ENCODE assay signal across 8 cellular contexts in genomic region chr19:29277107-29277506, GRCh38.
DNase-seq lines count a peak whose midpoint lies in the region; ATAC-seq and TF ChIP-seq lines count a peak whose summit lies in the region.

No MANE protein-coding gene starts in this region.

- H3K27me3 ChIP-seq in BLaER1 treated with 17β-estradiol and CSF1 and Interleukin-3, amounts not matched to agents 10 nM and 100 nM, result no peaks in the 10 kb centered on the region
- H3K27me3 ChIP-seq in psoas muscle (ENCODE audit: insufficient read depth in 3 of 3, low read length in 2 of 3), result peaks cover 0 to 5% (median 2%) of the 10 kb centered on the region in 3 donors

- no peaks in the 10 kb centered on the region for H3K9me3 ChIP-seq in BLaER1 treated with 17β-estradiol and CSF1 and Interleukin-3, amounts not matched to agents 10 nM and 100 nM (replicated peaks in 1 of 11)
- no peaks in the 10 kb centered on the region for H3K9me3 ChIP-seq in psoas muscle

- WGBS in psoas muscle, 3 donors, result 30 to 47% (median 43%) methylated on average over 7 of the region's 7 CpGs

- no peaks in the 10 kb centered on the region for H3K36me3 Mint-ChIP-seq in activated B cell treated with CpG ODN at 0.5 μM for 24 hours (ENCODE audit: low read depth)
- H3K36me3 Mint-ChIP-seq in stimulated activated memory B cell treated with anti-CD40 and anti-IgM and Interleukin-4, amounts not matched to agents 10 μg/mL and 1 μg/mL and 100 μg/mL, for 72 hours, result no peaks in the 10 kb centered on the region

- peak overlapping the region in 6 of 11 experiments; percentile 18 to 53 (median 28); a peak in 8 of 22 replicates for H3K27ac ChIP-seq in BLaER1 treated with 17β-estradiol and CSF1 and Interleukin-3, amounts not matched to agents 10 nM and 100 nM
- H3K27ac ChIP-seq in psoas muscle, result no peak overlapping the region

- no peak for TF ChIP-seq CTCF in activated B cell treated with CpG ODN at 0.5 μM for 24 hours (IDR thresholded peaks at IDR 0.05)
- TF ChIP-seq CTCF in psoas muscle (IDR thresholded peaks at IDR 0.05), result no peak

- peaks cover 5% of the 10 kb centered on the region for H3K9me3 Mint-ChIP-seq in activated B cell treated with CpG ODN at 0.5 μM for 24 hours
- H3K9me3 Mint-ChIP-seq in stimulated activated memory B cell treated with anti-CD40 and anti-IgM and Interleukin-4, amounts not matched to agents 10 μg/mL and 1 μg/mL and 100 μg/mL, for 72 hours, result peaks cover 7% of the 10 kb centered on the region

- peak overlapping the region in 7 of 11 experiments; percentile 18 to 59 (median 31); a peak in 9 of 22 replicates for H3K9ac ChIP-seq in BLaER1 treated with 17β-estradiol and CSF1 and Interleukin-3, amounts not matched to agents 10 nM and 100 nM

- peak overlapping the region; percentile 1 to 60 (median 37); a peak in 13 of 20 replicates for H3K4me3 ChIP-seq in BLaER1 treated with 17β-estradiol and CSF1 and Interleukin-3, amounts not matched to agents 10 nM and 100 nM
- H3K4me3 ChIP-seq in psoas muscle, result no peak overlapping the region

- H3K27ac Mint-ChIP-seq in activated B cell treated with CpG ODN at 0.5 μM for 24 hours, result no peak overlapping the region
- peak overlapping the region; percentile 10 for H3K27ac Mint-ChIP-seq in stimulated activated memory B cell treated with anti-CD40 and anti-IgM and Interleukin-4, amounts not matched to agents 10 μg/mL and 1 μg/mL and 100 μg/mL, for 72 hours

- peaks cover 0 to 16% (median 12%) of the 10 kb centered on the region in 10 experiments; a peak in 17 of 20 replicates for H3K4me1 ChIP-seq in BLaER1 treated with 17β-estradiol and CSF1 and Interleukin-3, amounts not matched to agents 10 nM and 100 nM
- no peaks in the 10 kb centered on the region for H3K4me1 ChIP-seq in psoas muscle

- no peaks in the 10 kb centered on the region; a peak in 1 of 22 replicates for H4K20me1 ChIP-seq in BLaER1 treated with 17β-estradiol and CSF1 and Interleukin-3, amounts not matched to agents 10 nM and 100 nM

- peak overlapping the region; percentile 51 to 84 (median 68) for H3K4me2 ChIP-seq in BLaER1 treated with 17β-estradiol and CSF1 and Interleukin-3, amounts not matched to agents 10 nM and 100 nM

- ATAC-seq in GM19455 (IDR thresholded peaks at IDR 0.05; ENCODE audit: unreplicated experiment), result peak; percentile 64
- ATAC-seq in HG03460 (IDR thresholded peaks at IDR 0.05; ENCODE audit: unreplicated experiment), result peak; percentile 95
- ATAC-seq in activated B cell treated with CpG ODN at 0.5 μM for 24 hours (ENCODE audit: low read depth), result peak; percentile 94
- peak; percentile 90 for ATAC-seq in stimulated activated memory B cell treated with anti-CD40 and anti-IgM and Interleukin-4, amounts not matched to agents 10 μg/mL and 1 μg/mL and 100 μg/mL, for 72 hours
- no peak for ATAC-seq in psoas muscle

- no peak overlapping the region for H3K4me3 Mint-ChIP-seq in activated B cell treated with CpG ODN at 0.5 μM for 24 hours
- H3K4me3 Mint-ChIP-seq in stimulated activated memory B cell treated with anti-CD40 and anti-IgM and Interleukin-4, amounts not matched to agents 10 μg/mL and 1 μg/mL and 100 μg/mL, for 72 hours, result peak overlapping the region; percentile 40

- peaks cover 6% of the 10 kb centered on the region for H3K4me1 Mint-ChIP-seq in activated B cell treated with CpG ODN at 0.5 μM for 24 hours
- H3K4me1 Mint-ChIP-seq in stimulated activated memory B cell treated with anti-CD40 and anti-IgM and Interleukin-4, amounts not matched to agents 10 μg/mL and 1 μg/mL and 100 μg/mL, for 72 hours, result peaks cover 13% of the 10 kb centered on the region

- intact Hi-C loops in activated B cell treated with CpG ODN at 0.5 μM for 24 hours (cut with micrococcal nuclease) (no loop called here), cardiac septum (cut with DNase I) (no loop called here), psoas muscle (cut with DNase I) (no loop called here)

- DNase-seq in activated B cell treated with CpG ODN at 0.5 μM for 24 hours, result no peak
- peak; percentile 54 for DNase-seq in cardiac septum (ENCODE audit: low spot score)
- no peak for DNase-seq in hepatic stellate cell (ENCODE audit: low spot score)
- no peak for DNase-seq in psoas muscle

- POLR2A ChIA-PET in activated B cell treated with CpG ODN at 0.5 μM for 24 hours (lab: Charles Lee), result no interaction called here

- peaks cover 4% of the 10 kb centered on the region for H3K27me3 Mint-ChIP-seq in activated B cell treated with CpG ODN at 0.5 μM for 24 hours
- no peaks in the 10 kb centered on the region for H3K27me3 Mint-ChIP-seq in stimulated activated memory B cell treated with anti-CD40 and anti-IgM and Interleukin-4, amounts not matched to agents 10 μg/mL and 1 μg/mL and 100 μg/mL, for 72 hours

- H3K36me3 ChIP-seq in BLaER1 treated with 17β-estradiol and CSF1 and Interleukin-3, amounts not matched to agents 10 nM and 100 nM, result no peaks in the 10 kb centered on the region
- H3K36me3 ChIP-seq in psoas muscle (ENCODE audit: insufficient read depth in 1 of 2, low read depth in 1 of 2), result no peaks in the 10 kb centered on the region

- CTCF ChIA-PET in activated B cell treated with CpG ODN at 0.5 μM for 24 hours (lab: Charles Lee), result no interaction called here

Comparison
In these comparisons a context has a peak if more than half of its experiments do, and no peak if none do; other contexts are left out.
1. ATAC-seq: peak in GM19455 (single experiment), HG03460 (single experiment), activated B cell treated with CpG ODN at 0.5 μM for 24 hours (single experiment) and stimulated activated memory B cell treated with anti-CD40 and anti-IgM and Interleukin-4, amounts not matched to agents 10 μg/mL and 1 μg/mL and 100 μg/mL, for 72 hours (single experiment); none in psoas muscle (0 of 4).